Comparison of ENCODE assay signal across 1 cellular context in genomic region chr12:124423683-124424515, GRCh38.
TF ChIP-seq lines count a peak whose summit lies in the region.

No MANE protein-coding gene starts in this region.

TF ChIP-seq in HepG2, 621 proteins besides CTCF, POLR2A, EP300 and RAD21 (continued from another document):
- no peak for TF ChIP-seq CSRNP2 (CRISPR knock-in tag; conservative IDR thresholded peaks at IDR 0.05; ENCODE audit: low read depth)
- TF ChIP-seq MXI1 (IDR thresholded peaks at IDR 0.05; ENCODE audit: borderline replicate concordance, low read depth, low read length) = no peak
- no peak for TF ChIP-seq ZNF737 (CRISPR knock-in tag; IDR thresholded peaks at IDR 0.05; ENCODE audit: borderline replicate concordance)
- no peak for TF ChIP-seq ZNF451 (CRISPR knock-in tag; IDR thresholded peaks at IDR 0.05)
- no peak for TF ChIP-seq ZNF275 (CRISPR knock-in tag; IDR thresholded peaks at IDR 0.05; ENCODE audit: borderline replicate concordance)
- no peak for TF ChIP-seq ZMYM2 (CRISPR knock-in tag; IDR thresholded peaks at IDR 0.05)
- no peak for TF ChIP-seq GTF2F1 (IDR thresholded peaks at IDR 0.05; ENCODE audit: low read length)
- TF ChIP-seq ETS1 (CRISPR knock-in tag; IDR thresholded peaks at IDR 0.05) = no peak
- TF ChIP-seq ZNF629 (CRISPR knock-in tag; conservative IDR thresholded peaks at IDR 0.05) = peak; percentile 96
- TF ChIP-seq TRAFD1 (CRISPR knock-in tag; IDR thresholded peaks at IDR 0.05; ENCODE audit: borderline replicate concordance) = no peak
- 0 out of 2 replicates have a peak, but pooled peaks have one; percentile 36 for TF ChIP-seq ZNF142 (CRISPR knock-in tag; IDR thresholded peaks at IDR 0.05)
- no peak for TF ChIP-seq TEF (CRISPR knock-in tag; IDR thresholded peaks at IDR 0.05)
- TF ChIP-seq MZF1 (CRISPR knock-in tag; IDR thresholded peaks at IDR 0.05; ENCODE audit: borderline replicate concordance) = no peak
- no peak for TF ChIP-seq ARID5B (CRISPR knock-in tag; IDR thresholded peaks at IDR 0.05)
- TF ChIP-seq KLF6 (CRISPR knock-in tag; IDR thresholded peaks at IDR 0.05) = no peak
- no peak for TF ChIP-seq ZBTB8A (CRISPR knock-in tag; IDR thresholded peaks at IDR 0.05; ENCODE audit: borderline replicate concordance, low read depth)
- no peak for TF ChIP-seq ZFP82 (CRISPR knock-in tag; IDR thresholded peaks at IDR 0.05; ENCODE audit: borderline replicate concordance)
- TF ChIP-seq MYC (CRISPR knock-in tag; IDR thresholded peaks at IDR 0.05; ENCODE audit: borderline replicate concordance) = 0 out of 2 replicates have a peak, but pooled peaks have one; percentile 22
- no peak for TF ChIP-seq ZBTB34 (CRISPR knock-in tag; IDR thresholded peaks at IDR 0.05)
- TF ChIP-seq BCL6 (CRISPR knock-in tag; IDR thresholded peaks at IDR 0.05) = no peak
- no peak for TF ChIP-seq ZNF280B (CRISPR knock-in tag; IDR thresholded peaks at IDR 0.05; ENCODE audit: borderline replicate concordance)
- no peak for TF ChIP-seq ELF3 (CRISPR knock-in tag; IDR thresholded peaks at IDR 0.05)
